ENCODE assay signal across 10 cellular contexts in genomic region chr20:50278684-50279531, GRCh38.
DNase-seq lines count a peak whose midpoint lies in the region; ATAC-seq and TF ChIP-seq lines count a peak whose summit lies in the region.
"Had no signal": no experiment of that assay in that cellular context is flagged by ENCODE, and none has a peak within 500 bp of the region (broad histone marks: within the 10 kb centered on the region; RNA-seq: fewer than 3 reads in every experiment).

No MANE protein-coding gene starts in this region.

- H3K79me2 ChIP-seq in osteoblast (ENCODE audit: insufficient read depth, low read length), result no peaks in the 10 kb centered on the region

- H3K9me3 ChIP-seq in Peyer's patch, result no peaks in the 10 kb centered on the region
- H3K9me3 ChIP-seq in osteoblast (ENCODE audit: low read depth, low read length), result no peaks in the 10 kb centered on the region

- peaks cover 5% of the 10 kb centered on the region for H3K4me1 Mint-ChIP-seq in glutamatergic neuron (ENCODE audit: low read depth, unreplicated experiment)
- H3K4me1 Mint-ChIP-seq in stimulated activated naive B cell treated with anti-CD40 and anti-IgM and Interleukin-4, amounts not matched to agents 10 μg/mL and 1 μg/mL and 100 μg/mL, for 72 hours, result peaks cover 5 to 11% of the 10 kb centered on the region in 2 donors

- no peaks in the 10 kb centered on the region for H3K27me3 ChIP-seq in Peyer's patch
- no peaks in the 10 kb centered on the region for H3K27me3 ChIP-seq in osteoblast (ENCODE audit: insufficient read depth, low read length)

- no peaks in the 10 kb centered on the region for H4K20me1 ChIP-seq in osteoblast (ENCODE audit: insufficient read depth, low read length)

- no peak overlapping the region for H3K4me3 Mint-ChIP-seq in glutamatergic neuron (ENCODE audit: unreplicated experiment)
- no peak overlapping the region for H3K4me3 Mint-ChIP-seq in stimulated activated naive B cell treated with anti-CD40 and anti-IgM and Interleukin-4, amounts not matched to agents 10 μg/mL and 1 μg/mL and 100 μg/mL, for 72 hours

- TF ChIP-seq POLR2A in Peyer's patch (IDR thresholded peaks at IDR 0.05), result no peak

- H3K27ac Mint-ChIP-seq in glutamatergic neuron (ENCODE audit: unreplicated experiment), result no peak overlapping the region
- no peak overlapping the region for H3K27ac Mint-ChIP-seq in stimulated activated naive B cell treated with anti-CD40 and anti-IgM and Interleukin-4, amounts not matched to agents 10 μg/mL and 1 μg/mL and 100 μg/mL, for 72 hours

- H3K27me3 Mint-ChIP-seq in glutamatergic neuron (ENCODE audit: unreplicated experiment), result peaks cover 7% of the 10 kb centered on the region
- peaks cover 59 to 70% of the 10 kb centered on the region in 2 donors for H3K27me3 Mint-ChIP-seq in stimulated activated naive B cell treated with anti-CD40 and anti-IgM and Interleukin-4, amounts not matched to agents 10 μg/mL and 1 μg/mL and 100 μg/mL, for 72 hours

- no peaks in the 10 kb centered on the region for H3K36me3 Mint-ChIP-seq in glutamatergic neuron (ENCODE audit: unreplicated experiment)
- no peaks in the 10 kb centered on the region for H3K36me3 Mint-ChIP-seq in stimulated activated naive B cell treated with anti-CD40 and anti-IgM and Interleukin-4, amounts not matched to agents 10 μg/mL and 1 μg/mL and 100 μg/mL, for 72 hours

- ATAC-seq in HG03196 (IDR thresholded peaks at IDR 0.05; ENCODE audit: unreplicated experiment), result no peak
- no peak for ATAC-seq in stimulated activated naive B cell treated with anti-CD40 and anti-IgM and Interleukin-4, amounts not matched to agents 10 μg/mL and 1 μg/mL and 100 μg/mL, for 72 hours (replicated peaks)

- H2AFZ ChIP-seq in osteoblast (ENCODE audit: low read length), result peak overlapping the region; percentile 62

- H3K4me1 ChIP-seq in Peyer's patch (peaks cover 0 to 24% (median 0%) of the 10 kb centered on the region in 4 donors), osteoblast (ENCODE audit: insufficient read depth, low read length) (peaks cover 6% of the 10 kb centered on the region)

- peak in 4 of 6 experiments; percentile 23 to 73 (median 72) for TF ChIP-seq CTCF in Peyer's patch (IDR thresholded peaks at IDR 0.05)
- no peak for TF ChIP-seq CTCF in fibroblast of pulmonary artery (IDR thresholded peaks at IDR 0.05; ENCODE audit: low read length, missing control alignments)
- no peak for TF ChIP-seq CTCF in osteoblast (IDR thresholded peaks at IDR 0.05; ENCODE audit: extremely low read depth, low read depth, low read length)
- no peak for TF ChIP-seq CTCF in glutamatergic neuron (IDR thresholded peaks at IDR 0.05; ENCODE audit: partially characterized antibody, unreplicated experiment)

- no peaks in the 10 kb centered on the region for H3K36me3 ChIP-seq in Peyer's patch
- H3K36me3 ChIP-seq in osteoblast (ENCODE audit: insufficient read depth, low read length), result no peaks in the 10 kb centered on the region

- H3K27ac ChIP-seq in Peyer's patch (peak overlapping the region in 2 of 4 donors; percentile 32 to 59), osteoblast (ENCODE audit: low read depth, low read length) (no peak overlapping the region), caudate nucleus (ENCODE audit: low read depth, low read length) (no peak overlapping the region)

- H3K4me3 ChIP-seq in Peyer's patch, result no peak overlapping the region
- H3K4me3 ChIP-seq in fibroblast of pulmonary artery (replicated peaks; ENCODE audit: low read depth, low read length), result no peak overlapping the region
- H3K4me3 ChIP-seq in osteoblast (ENCODE audit: insufficient read depth, low read length), result no peak overlapping the region

- H3K9me3 Mint-ChIP-seq in glutamatergic neuron (ENCODE audit: unreplicated experiment), result peaks cover 1% of the 10 kb centered on the region
- no peaks in the 10 kb centered on the region for H3K9me3 Mint-ChIP-seq in stimulated activated naive B cell treated with anti-CD40 and anti-IgM and Interleukin-4, amounts not matched to agents 10 μg/mL and 1 μg/mL and 100 μg/mL, for 72 hours

- peak; percentile 65 for DNase-seq in AG20443 (ENCODE audit: low spot score)
- DNase-seq in Peyer's patch, result peak; percentile 29 to 86 (median 85)
- DNase-seq in fibroblast of pulmonary artery (ENCODE audit: low read depth), result peak; percentile 14
- DNase-seq in osteoblast (ENCODE audit: insufficient read length, low spot score, missing footprints), result peak; percentile 78
- DNase-seq in caudate nucleus (lab: John Stamatoyannopoulos, UW), result no peak
- no peak for DNase-seq in glutamatergic neuron
- DNase-seq in stimulated activated naive B cell treated with anti-CD40 and anti-IgM and Interleukin-4, amounts not matched to agents 10 μg/mL and 1 μg/mL and 100 μg/mL, for 72 hours, result no peak
- DNase-seq: activated CD8-positive, alpha-beta memory T cell treated with anti-CD3 and anti-CD28 coated beads, Interleukin-2, amount 50 U/mL, for 4 hours; Kasumi-1 had no signal

- no peak overlapping the region for H3K4me2 ChIP-seq in osteoblast (ENCODE audit: insufficient read depth, low read length)

Comparison
In these comparisons a context has a peak if more than half of its experiments do, and no peak if none do; other contexts are left out.
1. DNase-seq: peak in AG20443 (single experiment), Peyer's patch (3 of 3), fibroblast of pulmonary artery (single experiment) and osteoblast (single experiment); none in caudate nucleus (0 of 61), glutamatergic neuron (single experiment) and stimulated activated naive B cell treated with anti-CD40 and anti-IgM and Interleukin-4, amounts not matched to agents 10 μg/mL and 1 μg/mL and 100 μg/mL, for 72 hours (single experiment).
2. CTCF ChIP-seq: peak in Peyer's patch (4 of 6); none in fibroblast of pulmonary artery (single experiment), osteoblast (single experiment) and glutamatergic neuron (single experiment).